Comparison of ENCODE assay signal across 21 cellular contexts in the genomic region with DNA sequence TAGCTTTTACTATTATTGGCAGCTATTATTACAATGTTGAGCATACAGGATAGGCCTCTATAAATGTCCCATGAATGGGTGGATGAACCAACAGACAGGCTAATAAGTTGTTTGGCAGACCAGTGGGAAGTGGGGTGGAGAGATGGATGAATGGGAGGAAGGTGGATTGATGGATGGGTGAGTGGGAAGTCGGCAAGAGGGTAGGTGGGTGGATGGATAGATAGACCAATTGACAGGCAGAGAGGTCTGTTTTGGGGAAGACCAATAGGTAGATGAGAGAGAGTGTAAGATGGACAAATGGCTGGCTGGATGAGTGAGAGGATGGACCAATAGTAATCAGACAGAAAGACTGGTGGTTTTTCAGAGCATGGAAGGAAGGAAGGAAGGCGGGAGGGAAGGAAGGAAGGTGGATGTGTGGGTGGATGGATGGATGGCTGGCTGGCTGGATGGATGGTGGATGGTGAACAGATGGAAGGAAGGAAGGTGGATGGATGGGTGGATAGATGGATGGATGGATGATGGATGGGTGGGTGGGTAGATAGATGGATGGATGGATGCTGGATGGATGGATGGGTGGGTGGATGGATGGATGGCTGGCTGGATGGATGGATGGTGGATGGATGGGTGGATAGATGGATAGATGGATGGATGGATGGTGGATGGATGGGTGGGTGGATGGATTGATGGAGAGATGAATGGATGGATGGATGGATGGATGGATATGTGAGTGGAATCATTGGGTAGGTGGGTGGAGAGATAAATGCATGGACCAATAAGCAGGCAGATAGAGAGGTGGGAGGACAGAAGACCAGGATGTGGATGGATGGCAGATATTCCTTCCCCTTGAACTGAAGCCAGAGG. TPM values are rescaled to one million over a fixed set of nuclear protein-coding genes. Genes with fewer than 3 reads are reported as not detected.
A peak's percentile ranks its signal among the peaks of the same experiment; 100 is the strongest.
DNase-seq lines count a peak whose midpoint lies in the region; ATAC-seq, FAIRE-seq and TF ChIP-seq lines count a peak whose summit lies in the region.
"Had no signal": no experiment of that assay in that cellular context is flagged by ENCODE, and none has a peak within 500 bp of the region (broad histone marks: within the 10 kb centered on the region; RNA-seq: fewer than 3 reads in every experiment).

No MANE protein-coding gene starts in this region.

- no peak overlapping the region for H3K4ac ChIP-seq in H1 (replicated peaks; ENCODE audit: insufficient read length, low read depth, low read length)

- no peak overlapping the region for H4K8ac ChIP-seq in H1 (ENCODE audit: extremely low read depth, insufficient read depth, low read length)

- no peak overlapping the region for H4K91ac ChIP-seq in H1 (replicated peaks; ENCODE audit: insufficient read length, low read length)

- CTCF ChIA-PET in HEK293 (lab: Yijun Ruan, JAX) (interaction anchor here (2.1 kb wide), 1 partner anchor 37 kb away, joined by 8 read pairs; the partner anchor contains the start of gene RASD2), H1 (lab: Charles Lee; ENCODE audit: partially characterized antibody) (interaction anchor here (2.1 to 11.8 kb wide), 2 partner anchors 145 to 227 kb away, joined by 8 to 124 read pairs; no protein-coding TSS in a partner anchor)

- H3K23ac ChIP-seq in H1 (ENCODE audit: insufficient read length): no peak overlapping the region

- intact Hi-C loops in stomach (cut with DNase I; ENCODE audit: low total_unique reads): no loop called here

- no peaks in the 10 kb centered on the region for H3K36me3 ChIP-seq in HEK293 (ENCODE audit: control insufficient read depth in 2 of 2, insufficient read depth in 1 of 2, low read length in 2 of 2)
- H3K36me3 ChIP-seq in H1 (ENCODE audit: control insufficient read depth in 2 of 4, insufficient read depth in 4 of 4, low read length in 3 of 4): no peaks in the 10 kb centered on the region
- H3K36me3 ChIP-seq in osteoblast (ENCODE audit: insufficient read depth, low read length): no peaks in the 10 kb centered on the region
- no peaks in the 10 kb centered on the region for H3K36me3 ChIP-seq in stomach
- H3K36me3 ChIP-seq: BE2C had no signal

- H2AFZ ChIP-seq in H1 (ENCODE audit: low read length) (no peak overlapping the region), osteoblast (ENCODE audit: low read length) (no peak overlapping the region)
- H2AFZ ChIP-seq: GM23248 had no signal

- H3K4me1 ChIP-seq in HEK293 (ENCODE audit: control insufficient read depth, insufficient read depth, low read length) (no peaks in the 10 kb centered on the region), H1 (replicated peaks in 1 of 4; ENCODE audit: control insufficient read depth in 3 of 4, insufficient read depth in 4 of 4, low read length in 3 of 4) (no peaks in the 10 kb centered on the region), osteoblast (ENCODE audit: insufficient read depth, low read length) (no peaks in the 10 kb centered on the region), stomach (peaks cover 0 to 5% (median 2%) of the 10 kb centered on the region in 4 donors)
- H3K4me1 ChIP-seq: BE2C had no signal

- POLR2A ChIA-PET in HEK293 (lab: Yijun Ruan, JAX): no interaction called here
- POLR2A ChIA-PET in H1 (lab: Charles Lee; ENCODE audit: partially characterized antibody): interaction anchor here (1.4 kb wide), 1 partner anchor 146 kb away, joined by 3 read pairs; no protein-coding TSS in a partner anchor

- no peak overlapping the region for H2BK120ac ChIP-seq in H1 (replicated peaks; ENCODE audit: low read depth, low read length)

- H4K20me1 ChIP-seq in H1 (replicated peaks in 1 of 2; ENCODE audit: control insufficient read depth in 1 of 2, insufficient read depth in 2 of 2, low read length in 2 of 2): no peaks in the 10 kb centered on the region
- H4K20me1 ChIP-seq in osteoblast (ENCODE audit: insufficient read depth, low read length): no peaks in the 10 kb centered on the region

- no peak overlapping the region for H2BK12ac ChIP-seq in H1 (ENCODE audit: low read depth, low read length)

- no peaks in the 10 kb centered on the region for H3K27me3 ChIP-seq in H1 (replicated peaks in 1 of 4; ENCODE audit: control insufficient read depth in 3 of 4, extremely low read depth in 1 of 4, insufficient read depth in 3 of 4, low read length in 3 of 4)
- peaks cover 3% of the 10 kb centered on the region for H3K27me3 ChIP-seq in osteoblast (ENCODE audit: insufficient read depth, low read length)
- peaks cover 0 to 15% (median 5%) of the 10 kb centered on the region in 3 donors for H3K27me3 ChIP-seq in stomach
- H3K27me3 ChIP-seq: BE2C had no signal

- H3K27ac ChIP-seq in HEK293 (ENCODE audit: extremely low read depth, low read depth, low read length): no peak overlapping the region
- no peak overlapping the region for H3K27ac ChIP-seq in H1 (ENCODE audit: low read depth, low read length)
- H3K27ac ChIP-seq in osteoblast (ENCODE audit: low read depth, low read length): no peak overlapping the region
- H3K27ac ChIP-seq in stomach: no peak overlapping the region
- H3K27ac ChIP-seq: GM23248, HL-60 had no signal

- H3K9me3 ChIP-seq in HEK293 (ENCODE audit: control insufficient read depth, insufficient read depth, low read depth, low read length) (no peaks in the 10 kb centered on the region), H1 (ENCODE audit: insufficient read depth in 2 of 2, low read depth in 1 of 2, low read length in 1 of 2) (no peaks in the 10 kb centered on the region), osteoblast (ENCODE audit: low read depth, low read length) (no peaks in the 10 kb centered on the region), stomach (no peaks in the 10 kb centered on the region)
- H3K9me3 ChIP-seq: BE2C had no signal

- peak overlapping the region; percentile 48 for H3K56ac ChIP-seq in H1 (replicated peaks; ENCODE audit: insufficient read length, low read depth, low read length)

- no peak overlapping the region for H3K14ac ChIP-seq in H1 (ENCODE audit: insufficient read length)

- no peak overlapping the region for H2BK5ac ChIP-seq in H1 (ENCODE audit: low read depth, low read length)

- H3K18ac ChIP-seq in H1 (ENCODE audit: extremely low read depth, low read length): no peak overlapping the region

- H3K4me3 ChIP-seq in HEK293 (ENCODE audit: low read depth, low read length): no peak overlapping the region
- no peak overlapping the region for H3K4me3 ChIP-seq in H1 (ENCODE audit: extremely low read depth in 1 of 4, insufficient read depth in 2 of 4, low read depth in 3 of 4, low read length in 4 of 4)
- no peak overlapping the region for H3K4me3 ChIP-seq in osteoblast (ENCODE audit: insufficient read depth, low read length)
- no peak overlapping the region for H3K4me3 ChIP-seq in stomach
- H3K4me3 ChIP-seq: GM23248 had no signal

- WGBS in H1 (ENCODE audit: extremely low coverage in 1 of 2, insufficient coverage in 1 of 2, insufficient read length in 1 of 2, insufficient replicate concordance in 2 of 2, low coverage in 1 of 2, low lambda C conversion rate in 2 of 2, missing lambda C conversion rate in 1 of 2), 2 experiments: 90 to 100% methylated on average over 1 to 2 of the region's 2 CpGs
- WGBS in stomach, 5 donors: 83 to 92% (median 87%) methylated on average over 2 of the region's 2 CpGs

- no peaks in the 10 kb centered on the region for H3K79me1 ChIP-seq in H1 (ENCODE audit: low read depth, low read length)

- TF ChIP-seq RAD21 in H1 (IDR thresholded peaks at IDR 0.05 in 1 of 2, conservative IDR thresholded peaks at IDR 0.05 in 1 of 2; ENCODE audit: low read depth in 2 of 2, low read length in 2 of 2): no peak

- H2AK5ac ChIP-seq in H1 (ENCODE audit: low read depth, low read length): no peak overlapping the region

- H3K4me2 ChIP-seq in H1 (ENCODE audit: insufficient read depth in 1 of 2, low read depth in 2 of 2, low read length in 2 of 2): no peak overlapping the region
- no peak overlapping the region for H3K4me2 ChIP-seq in osteoblast (ENCODE audit: insufficient read depth, low read length)

- TF ChIP-seq EP300 in H1 (IDR thresholded peaks at IDR 0.05; ENCODE audit: borderline replicate concordance in 1 of 2, low read depth in 2 of 2, low read length in 2 of 2): no peak
- TF ChIP-seq EP300 in stomach (IDR thresholded peaks at IDR 0.05): no peak

- no peak overlapping the region for H4K5ac ChIP-seq in H1 (ENCODE audit: insufficient read length, low read depth, low read length)

- H2BK15ac ChIP-seq in H1 (ENCODE audit: low read length): no peak overlapping the region

- H3K9ac ChIP-seq in H1 (replicated peaks in 1 of 4; ENCODE audit: extremely low read depth in 1 of 4, low read depth in 3 of 4, low read length in 3 of 4): no peak overlapping the region
- H3K9ac ChIP-seq: GM23248 had no signal

- H3K79me2 ChIP-seq in H1 (ENCODE audit: control insufficient read depth in 1 of 2, insufficient read depth in 2 of 2, low read length in 2 of 2) (no peaks in the 10 kb centered on the region), osteoblast (ENCODE audit: insufficient read depth, low read length) (no peaks in the 10 kb centered on the region)

- DNase-seq in H1 (ENCODE audit: low read depth in 1 of 2, low spot score in 2 of 2) (no peak), osteoblast (ENCODE audit: insufficient read length, low spot score, missing footprints) (peak; percentile 44), mucosa of gallbladder (ENCODE audit: low spot score) (no peak), stomach (no peak)
- DNase-seq: ACHN; BE2C; CD4-positive, alpha-beta memory T cell; DMS79 treated with DMSO at 0.1 percent for 48 hours; GF-D8; GM23248; HCEC 1CT; HFFc6; KBM-7 had no signal

- no peak for ATAC-seq in esophagus mucosa

- peaks cover 7% of the 10 kb centered on the region; the same call in 1 of the 2 replicates for H3K23me2 ChIP-seq in H1 (ENCODE audit: low read depth, low read length)

- TF ChIP-seq CTCF in HEK293 (tag by site-specific recombination; IDR thresholded peaks at IDR 0.05) (no peak), H1 (IDR thresholded peaks at IDR 0.05; ENCODE audit: control extremely low read depth in 1 of 3, insufficient read depth in 1 of 3, low read depth in 1 of 3, low read length in 3 of 3) (no peak), osteoblast (IDR thresholded peaks at IDR 0.05; ENCODE audit: extremely low read depth, low read depth, low read length) (no peak), stomach (IDR thresholded peaks at IDR 0.05) (no peak)

- no peak for FAIRE-seq in H1 (lab: Jason Lieb, UNC)
- FAIRE-seq: A204.1, H54 had no signal

- no peak overlapping the region for H2BK20ac ChIP-seq in H1 (ENCODE audit: low read length)

- TF ChIP-seq POLR2A in H1 (IDR thresholded peaks at IDR 0.05; ENCODE audit: control extremely low read depth in 1 of 2, low read depth in 2 of 2, low read length in 2 of 2) (no peak), stomach (IDR thresholded peaks at IDR 0.05) (no peak)

RNA-seq across cellular contexts. Expression of gene RASD2, which starts 37.4 kb away (rescaled TPM):
- 4.4 and 5.1 TPM in 2 replicates for total RNA-seq in H1 (2021; fragmentation: NEBNext Ultra II Directional; extraction: Animal tissue kit (Norgen Biotek cat#: 25700))
- polyA plus RNA-seq in H1 (2011; rRNA removed) (1.9 and 3.8 TPM in 2 replicates), stomach (1 to 10 TPM in 1 of 3 donors, under 1 TPM in 2; 0.68 to 2.9 (median 0.76) TPM)
- polyA plus RNA-seq in H1 (2011; cell fraction: cytosol; rRNA removed): 1.5 TPM
- 2.6 TPM for polyA plus RNA-seq in H1 (2011; cell fraction: nucleus; rRNA removed)
- polyA plus RNA-seq in H1 (2012, experiment 1 of 2): 2.0 to 4.3 TPM (median 3.4 TPM) in 4 replicates
- polyA plus RNA-seq in H1 (2012, experiment 2 of 2): 3.1 TPM
- polyA plus RNA-seq in H1 (2013, experiment 1 of 2): 3.4 TPM
- 3.6 TPM for polyA plus RNA-seq in H1 (2013, experiment 2 of 2)
- polyA minus RNA-seq in H1 (2011; rRNA and poly(A)+ RNA removed): 1.5 and 1.9 TPM in 2 replicates
- 3.6 TPM for polyA minus RNA-seq in H1 (2011; cell fraction: cytosol; rRNA and poly(A)+ RNA removed)
- polyA minus RNA-seq in H1 (2011; cell fraction: nucleus; rRNA and poly(A)+ RNA removed): 1.8 TPM
- total RNA-seq in osteoblast (under 0.01 and 0.29 TPM in 2 replicates), mucosa of gallbladder (4.4 TPM), esophagus mucosa (0.28 TPM), stomach (1 to 10 TPM in 1 of 5 donors, under 1 TPM in 4; 0.43 to 3.6 (median 0.58) TPM)
- total RNA-seq: CD4-positive, alpha-beta memory T cell; HFFc6; HT1080 had no signal
- polyA plus RNA-seq: CD14-positive monocyte, IgD-negative memory B cell had no signal

RNA-seq across cellular contexts. Expression of gene MB, which starts 39.1 kb away (rescaled TPM):
- not detected in 2 replicates for total RNA-seq in H1 (2021; fragmentation: NEBNext Ultra II Directional; extraction: Animal tissue kit (Norgen Biotek cat#: 25700))
- 1.5 and 1.7 TPM in 2 replicates for polyA plus RNA-seq in H1 (2011; rRNA removed)
- polyA plus RNA-seq in H1 (2011; cell fraction: cytosol; rRNA removed): 1.6 TPM
- polyA plus RNA-seq in H1 (2011; cell fraction: nucleus; rRNA removed): 1.5 TPM
- polyA plus RNA-seq in H1 (2012, experiment 1 of 2): 0.31 to 1.7 TPM (median 1.2 TPM) in 4 replicates
- 0.24 TPM for polyA plus RNA-seq in H1 (2012, experiment 2 of 2)
- polyA plus RNA-seq in H1 (2013, experiment 1 of 2): 0.10 TPM
- 0.11 TPM for polyA plus RNA-seq in H1 (2013, experiment 2 of 2)
- 0.63 TPM in 1 of 2 replicates, not detected in the other for polyA minus RNA-seq in H1 (2011; rRNA and poly(A)+ RNA removed)
- not detected for polyA minus RNA-seq in H1 (2011; cell fraction: cytosol; rRNA and poly(A)+ RNA removed)
- polyA minus RNA-seq in H1 (2011; cell fraction: nucleus; rRNA and poly(A)+ RNA removed): not detected
- total RNA-seq in osteoblast: 0.36 TPM in 1 of 2 replicates, not detected in the other
- 0.35 TPM for total RNA-seq in mucosa of gallbladder
- total RNA-seq in esophagus mucosa: 7.7 TPM
- 1 to 10 TPM in 1 of 5 donors, under 1 TPM in 1, not detected in 3; 0.87 to 1.3 TPM for total RNA-seq in stomach
- polyA plus RNA-seq in stomach: 10 to 100 TPM in 1 of 3 donors, 1 to 10 TPM in 2; 2.2 to 29.5 (median 6.9) TPM
- total RNA-seq: CD4-positive, alpha-beta memory T cell; GM23248; HFFc6; HT1080 had no signal
- polyA plus RNA-seq: CD14-positive monocyte; CD4-positive, alpha-beta memory T cell; GM23248; IgD-negative memory B cell had no signal

Comparison
In these comparisons a context has a peak if more than half of its experiments do, and no peak if none do; other contexts are left out.
1. Of the 6 proteins assayed by ChIP-seq in both HEK293 and H1: peak only in HEK293: SP2; only in H1: none; in both: none; in neither: 5.